ENCODE assay signal across 34 cellular contexts in the genomic region with DNA sequence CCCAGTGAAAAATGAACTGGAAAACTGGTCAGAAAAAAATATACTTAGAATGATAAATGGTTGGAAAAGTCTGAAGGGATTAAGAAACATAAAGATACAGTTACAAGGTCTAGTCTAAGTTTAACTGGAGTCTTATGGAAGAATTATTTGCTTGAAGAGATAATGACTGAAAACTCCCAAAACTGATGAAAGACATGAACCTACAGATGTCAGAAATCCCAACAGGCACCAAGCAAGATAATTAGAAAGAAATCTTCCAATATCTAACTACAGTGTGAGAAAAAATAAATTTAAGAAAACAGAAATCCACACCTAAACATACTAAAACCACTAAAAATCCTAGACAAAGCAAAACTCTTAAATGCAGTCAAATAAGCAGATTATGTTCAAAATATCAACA.
"Had no signal": no experiment of that assay in that cellular context is flagged by ENCODE, and none has a peak within 500 bp of the region (broad histone marks: within the 10 kb centered on the region; RNA-seq: fewer than 3 reads in every experiment).

No MANE protein-coding gene starts in this region.

- H3K4me3 Mint-ChIP-seq: activated B cell treated with CpG ODN at 0.5 μM for 24 hours; activated CD8-positive, alpha-beta T cell treated with anti-CD3 and anti-CD28 coated beads for 36 hours; activated naive CD8-positive, alpha-beta T cell; activated T-cell treated with anti-CD3 and anti-CD28 coated beads, Interleukin-2, amount 50 U/mL, for 4 hours; activated T-helper 17 cell treated with anti-CD3 and anti-CD28 coated beads, Interleukin-2, amount 50 U/mL, for 72 hours; dendritic cell treated with granulocyte-macrophage colony-stimulating factor and Interleukin-4, amounts not matched to agents 40 ng/mL and 50 ng/mL, for 4 days; endodermal cell; T-helper 17 cell; T-helper 2 cell treated with Interferon-gamma antibody and Interleukin-4, amounts not matched to agents 5 μg/mL and 100 μg/mL, for 36 hours had no signal

- H3K4me3 ChIP-seq: body of pancreas, coronary artery, dorsolateral prefrontal cortex, esophagus muscularis mucosa, gastrocnemius medialis, heart left ventricle had no signal

- DNase-seq: activated B cell treated with CpG ODN at 0.5 μM for 24 hours; activated CD4-positive, alpha-beta T cell treated with anti-CD3 and anti-CD28 coated beads for 48 hours; activated CD4-positive, alpha-beta T cell treated with anti-CD3 and anti-CD28 coated beads, Interleukin-2, amount 50 U/mL, for 1 hour; activated CD4-positive, alpha-beta T cell treated with anti-CD3 and anti-CD28 coated beads, Interleukin-2, amount 50 U/mL, for 48 hours; activated CD8-positive, alpha-beta memory T cell treated with anti-CD3 and anti-CD28 coated beads for 24 hours; activated CD8-positive, alpha-beta T cell treated with anti-CD3 and anti-CD28 coated beads for 36 hours; activated effector memory CD4-positive, alpha-beta T cell treated with Interleukin-2 at 50 U/mL for 16 hours; activated gamma-delta T cell treated with Interleukin-2 at 50 U/mL for 16 hours; activated naive CD4-positive, alpha-beta T cell treated with anti-CD3 and anti-CD28 coated beads, Interleukin-2, amount 50 U/mL, for 16 hours; activated naive CD4-positive, alpha-beta T cell treated with Interleukin-2 at 50 U/mL for 16 hours; activated T-cell treated with anti-CD3 and anti-CD28 coated beads, Interleukin-2, amount 50 U/mL, for 4 hours; amniotic stem cell; anterior cingulate cortex; body of pancreas; central memory CD4-positive, alpha-beta T cell; cerebellar nuclear complex; dorsolateral prefrontal cortex; effector memory CD4-positive, alpha-beta T cell; endodermal cell; foreskin keratinocyte; gastrocnemius medialis; glutamatergic neuron; heart left ventricle; T-helper 1 cell; T-helper 17 cell; T1000; WERI-Rb-1 had no signal

- H3K27ac Mint-ChIP-seq: activated CD8-positive, alpha-beta T cell treated with anti-CD3 and anti-CD28 coated beads for 36 hours; activated naive CD8-positive, alpha-beta T cell; activated T-helper 17 cell treated with anti-CD3 and anti-CD28 coated beads, Interleukin-2, amount 50 U/mL, for 72 hours; endodermal cell; T-helper 2 cell treated with Interferon-gamma antibody and Interleukin-4, amounts not matched to agents 5 μg/mL and 100 μg/mL, for 36 hours had no signal

- ATAC-seq: activated CD4-positive, CD25-positive, alpha-beta regulatory T cell treated with anti-CD3 and anti-CD28 coated beads, Interleukin-2, amount 50 U/mL, for 24 hours; activated CD8-positive, alpha-beta T cell treated with anti-CD3 and anti-CD28 coated beads for 36 hours; activated T-cell treated with anti-CD3 and anti-CD28 coated beads, Interleukin-2, amount 50 U/mL, for 4 hours; activated T-helper 17 cell treated with anti-CD3 and anti-CD28 coated beads, Interleukin-2, amount 50 U/mL, for 72 hours; body of pancreas; foreskin keratinocyte; gastrocnemius medialis; heart left ventricle; T-helper 17 cell had no signal

- H3K9me3 Mint-ChIP-seq: activated CD8-positive, alpha-beta T cell treated with anti-CD3 and anti-CD28 coated beads for 36 hours; dendritic cell treated with granulocyte-macrophage colony-stimulating factor and Interleukin-4, amounts not matched to agents 40 ng/mL and 50 ng/mL, for 4 days had no signal

- H3K9me3 ChIP-seq: gastrocnemius medialis had no signal

- H3K27me3 Mint-ChIP-seq: activated B cell treated with CpG ODN at 0.5 μM for 24 hours; activated CD8-positive, alpha-beta T cell treated with anti-CD3 and anti-CD28 coated beads for 36 hours; activated naive CD8-positive, alpha-beta T cell; activated T-helper 17 cell treated with anti-CD3 and anti-CD28 coated beads, Interleukin-2, amount 50 U/mL, for 72 hours; dendritic cell treated with granulocyte-macrophage colony-stimulating factor and Interleukin-4, amounts not matched to agents 40 ng/mL and 50 ng/mL, for 4 days; T-helper 17 cell had no signal

- H3K27me3 ChIP-seq: body of pancreas, dorsolateral prefrontal cortex, esophagus muscularis mucosa, foreskin keratinocyte, gastrocnemius medialis, heart left ventricle had no signal

- H3K4me1 ChIP-seq: foreskin keratinocyte, gastrocnemius medialis had no signal

- H3K27ac ChIP-seq: body of pancreas, coronary artery, dorsolateral prefrontal cortex, esophagus muscularis mucosa, foreskin keratinocyte, gastrocnemius medialis, heart left ventricle, WERI-Rb-1 had no signal
